Comparison of ENCODE assay signal across 8 cellular contexts in genomic region chr17:42677921-42678781, GRCh38. TPM values are rescaled to one million over a fixed set of nuclear protein-coding genes. Genes with fewer than 3 reads are reported as not detected.
A peak's percentile ranks its signal among the peaks of the same experiment; 100 is the strongest.
DNase-seq lines count a peak whose midpoint lies in the region; ATAC-seq and TF ChIP-seq lines count a peak whose summit lies in the region.

No MANE protein-coding gene starts in this region.

- POLR2A ChIA-PET in activated CD4-positive, alpha-beta T cell treated with anti-CD3 and anti-CD28 coated beads, Interleukin-2, amount 10 ng/mL, durations not matched to agents 7 days and 5 days (lab: Charles Lee): interaction anchor here (0.7 to 1.3 kb wide), 3 partner anchors 42 to 69 kb away, joined by 3 to 6 read pairs (median 4); partner anchors contain the start of genes RETREG3 and TUBG1

- H3K4me3 Mint-ChIP-seq in activated CD4-positive, alpha-beta T cell treated with anti-CD3 and anti-CD28 coated beads, Interleukin-2, amount 10 ng/mL, durations not matched to agents 7 days and 5 days: peak overlapping the region; percentile 78

- peaks cover 60% of the 10 kb centered on the region for H3K4me1 Mint-ChIP-seq in activated CD4-positive, alpha-beta T cell treated with anti-CD3 and anti-CD28 coated beads, Interleukin-2, amount 10 ng/mL, durations not matched to agents 7 days and 5 days

- peak overlapping the region; percentile 79 for H3K4me3 ChIP-seq in coronary artery

- peak overlapping the region; percentile 92 to 98 for H3K27ac ChIP-seq in coronary artery

- no peaks in the 10 kb centered on the region for H3K36me3 Mint-ChIP-seq in activated CD4-positive, alpha-beta T cell treated with anti-CD3 and anti-CD28 coated beads, Interleukin-2, amount 10 ng/mL, durations not matched to agents 7 days and 5 days (ENCODE audit: low read depth)

- ATAC-seq in HG03432 (IDR thresholded peaks at IDR 0.05; ENCODE audit: unreplicated experiment): peak; percentile 33
- ATAC-seq in left colon: peak; percentile 51
- no peak for ATAC-seq in HG02973 (IDR thresholded peaks at IDR 0.05; ENCODE audit: unreplicated experiment)

- DNase-seq in GM04503 (ENCODE audit: low read depth) (peak; percentile 69), NCI-H526 (lab: John Stamatoyannopoulos, UW) (peak; percentile 62 to 91), coronary artery (ENCODE audit: low spot score) (peak; percentile 93), left colon (peak; percentile 90 to 93)
- DNase-seq in activated CD4-positive, alpha-beta T cell treated with anti-CD3 and anti-CD28 coated beads, Interleukin-2, amount 10 ng/mL, durations not matched to agents 7 days and 5 days: peak; percentile 77
- DNase-seq in stimulated activated CD4-positive, alpha-beta T cell treated with anti-CD3 and anti-CD28 coated beads, Interleukin-1b, Interleukin-23, amount 100 ng/mL, for 4 hours (ENCODE audit: low read depth in 2 of 2): peak; percentile 56 to 75

- no peak for TF ChIP-seq CTCF in coronary artery (IDR thresholded peaks at IDR 0.05)

- intact Hi-C loops in left colon (cut with DNase I, micrococcal nuclease): no loop called here

- CTCF ChIA-PET in activated CD4-positive, alpha-beta T cell treated with anti-CD3 and anti-CD28 coated beads, Interleukin-2, amount 10 ng/mL, durations not matched to agents 7 days and 5 days (lab: Charles Lee): interaction anchor here (1.1 to 3.3 kb wide), 6 partner anchors 7 to 550 kb away, joined by 3 to 23 read pairs (median 4); partner anchors contain the start of gene PSMC3IP

- peak overlapping the region; percentile 89 for H3K27ac Mint-ChIP-seq in activated CD4-positive, alpha-beta T cell treated with anti-CD3 and anti-CD28 coated beads, Interleukin-2, amount 10 ng/mL, durations not matched to agents 7 days and 5 days

- H3K27me3 Mint-ChIP-seq in activated CD4-positive, alpha-beta T cell treated with anti-CD3 and anti-CD28 coated beads, Interleukin-2, amount 10 ng/mL, durations not matched to agents 7 days and 5 days: peaks cover 48% of the 10 kb centered on the region

- no peaks in the 10 kb centered on the region for H3K9me3 Mint-ChIP-seq in activated CD4-positive, alpha-beta T cell treated with anti-CD3 and anti-CD28 coated beads, Interleukin-2, amount 10 ng/mL, durations not matched to agents 7 days and 5 days

RNA-seq across cellular contexts. Expression of gene PLEKHH3, which starts 1.4 kb away (rescaled TPM):
- 1 to 10 TPM in 1 of 2 experiments, under 1 TPM in 1; 0.85 to 1.3 TPM for total RNA-seq in activated CD4-positive, alpha-beta T cell treated with anti-CD3 and anti-CD28 coated beads, Interleukin-2, amount 10 ng/mL, durations not matched to agents 7 days and 5 days
- total RNA-seq in left colon: 10 to 100 TPM; 15.0 to 16.6 TPM

RNA-seq across cellular contexts. Expression of gene CCR10, which starts 3.5 kb away (rescaled TPM):
- under 1 TPM; 0.65 to 0.87 TPM for total RNA-seq in activated CD4-positive, alpha-beta T cell treated with anti-CD3 and anti-CD28 coated beads, Interleukin-2, amount 10 ng/mL, durations not matched to agents 7 days and 5 days
- total RNA-seq in left colon: 1 to 10 TPM in 1 of 2 donors, under 1 TPM in 1; 0.58 to 2.4 TPM

RNA-seq across cellular contexts. Expression of gene CNTNAP1, which starts 4.2 kb away (rescaled TPM):
- total RNA-seq in activated CD4-positive, alpha-beta T cell treated with anti-CD3 and anti-CD28 coated beads, Interleukin-2, amount 10 ng/mL, durations not matched to agents 7 days and 5 days: 1 to 10 TPM in 1 of 2 experiments, under 1 TPM in 1; 0.81 to 1.0 TPM
- 1 to 10 TPM; 1.2 to 4.6 TPM for total RNA-seq in left colon

RNA-seq across cellular contexts. Expression of gene TUBG2, which starts 19.1 kb away (rescaled TPM):
- 1 to 10 TPM; 6.7 to 7.2 TPM for total RNA-seq in activated CD4-positive, alpha-beta T cell treated with anti-CD3 and anti-CD28 coated beads, Interleukin-2, amount 10 ng/mL, durations not matched to agents 7 days and 5 days
- 1 to 10 TPM; 4.4 to 7.7 TPM for total RNA-seq in left colon

Comparison
In these comparisons a context has a peak if more than half of its experiments do, and no peak if none do; other contexts are left out.
1. RNA of gene PLEKHH3, which starts 1.4 kb away (total RNA-seq): 15.0 to 16.6 TPM in left colon; 0.85 to 1.3 TPM in activated CD4-positive, alpha-beta T cell treated with anti-CD3 and anti-CD28 coated beads, Interleukin-2, amount 10 ng/mL, durations not matched to agents 7 days and 5 days; every median in the first group is over 4 times any median in the second.
2. Peak in every context shown above with its lines, with median percentiles within 50 percentile points of each other: DNase-seq.